In genomic region chr7:153397906-153398305, GRCh38 we compare ENCODE assay signal across 11 cellular contexts.
"Had no signal": no experiment of that assay in that cellular context is flagged by ENCODE, and none has a peak within 500 bp of the region (broad histone marks: within the 10 kb centered on the region; RNA-seq: fewer than 3 reads in every experiment).

No MANE protein-coding gene starts in this region.

- H2AFZ ChIP-seq: GM23248, GM23338 had no signal

- H3K27ac ChIP-seq: GM23248 had no signal

- H3K4me3 ChIP-seq: GM23248, GM23338, HAP-1 had no signal

- DNase-seq: GM23248, GOT3, H7, H9, HCEC 1CT, HFFc6 had no signal

- ATAC-seq: GM23338, HCT116 had no signal

- H3K4me1 ChIP-seq: HAP-1 had no signal

- H3K4me2 ChIP-seq: GM23338 had no signal

- FAIRE-seq: H1, H54 had no signal

- H3K36me3 ChIP-seq: HAP-1 had no signal

- H3K9ac ChIP-seq: GM23248 had no signal
